Comparison of ENCODE assay signal across 10 cellular contexts in the genomic region with DNA sequence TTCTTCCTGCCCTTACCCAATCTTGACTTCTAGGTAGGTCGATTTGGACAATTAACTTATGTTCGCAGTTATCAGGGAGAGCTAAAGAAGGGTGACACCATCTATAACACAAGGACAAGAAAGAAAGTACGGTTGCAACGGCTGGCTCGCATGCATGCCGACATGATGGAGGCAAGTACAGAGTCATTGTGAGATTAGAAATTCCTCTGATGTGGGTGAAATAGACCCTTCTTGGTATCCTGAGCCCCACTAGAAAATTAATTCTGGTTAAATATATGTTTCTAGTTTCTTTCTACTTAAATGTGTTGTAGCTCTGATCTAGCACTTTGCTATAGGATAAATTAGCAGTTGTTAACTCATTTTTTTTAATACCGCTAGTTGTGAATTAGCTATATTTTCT.
"Had no signal": no experiment of that assay in that cellular context is flagged by ENCODE, and none has a peak within 500 bp of the region (broad histone marks: within the 10 kb centered on the region; RNA-seq: fewer than 3 reads in every experiment).

No MANE protein-coding gene starts in this region.

- H3K9me3 Mint-ChIP-seq: activated naive CD8-positive, alpha-beta T cell treated with anti-CD3 and anti-CD28 coated beads, Interleukin-2, amount 10 ng/mL, durations not matched to agents 7 days and 5 days; activated T-cell treated with anti-CD3 and anti-CD28 coated beads, Interleukin-2, amount 50 U/mL, for 24 hours; nephron; type B pancreatic cell had no signal

- H3K4me3 Mint-ChIP-seq: activated naive CD8-positive, alpha-beta T cell treated with anti-CD3 and anti-CD28 coated beads, Interleukin-2, amount 10 ng/mL, durations not matched to agents 7 days and 5 days; activated T-cell treated with anti-CD3 and anti-CD28 coated beads, Interleukin-2, amount 50 U/mL, for 24 hours; nephron; type B pancreatic cell had no signal

- H3K27ac Mint-ChIP-seq: activated T-cell treated with anti-CD3 and anti-CD28 coated beads, Interleukin-2, amount 50 U/mL, for 24 hours; nephron; type B pancreatic cell had no signal

- H3K4me1 Mint-ChIP-seq: nephron had no signal

- H3K27me3 Mint-ChIP-seq: activated naive CD8-positive, alpha-beta T cell treated with anti-CD3 and anti-CD28 coated beads, Interleukin-2, amount 10 ng/mL, durations not matched to agents 7 days and 5 days; activated T-cell treated with anti-CD3 and anti-CD28 coated beads, Interleukin-2, amount 50 U/mL, for 24 hours; type B pancreatic cell had no signal

- H3K27ac ChIP-seq: suprapubic skin had no signal

- DNase-seq: activated gamma-delta T cell; activated naive CD8-positive, alpha-beta T cell treated with anti-CD3 and anti-CD28 coated beads, Interleukin-2, amount 10 ng/mL, durations not matched to agents 7 days and 5 days; activated T-cell treated with anti-CD3 and anti-CD28 coated beads, Interleukin-2, amount 50 U/mL, for 24 hours; aorta; cerebellar nuclear complex; retina; stimulated activated CD4-positive, alpha-beta T cell treated with anti-CD3 and anti-CD28 coated beads, Interleukin-15, amount 100 ng/mL, for 24 hours had no signal

- H3K9me3 ChIP-seq: suprapubic skin had no signal

- H3K4me1 ChIP-seq: suprapubic skin had no signal

- H3K27me3 ChIP-seq: suprapubic skin had no signal

- H3K4me3 ChIP-seq: suprapubic skin had no signal
